In the genomic region with DNA sequence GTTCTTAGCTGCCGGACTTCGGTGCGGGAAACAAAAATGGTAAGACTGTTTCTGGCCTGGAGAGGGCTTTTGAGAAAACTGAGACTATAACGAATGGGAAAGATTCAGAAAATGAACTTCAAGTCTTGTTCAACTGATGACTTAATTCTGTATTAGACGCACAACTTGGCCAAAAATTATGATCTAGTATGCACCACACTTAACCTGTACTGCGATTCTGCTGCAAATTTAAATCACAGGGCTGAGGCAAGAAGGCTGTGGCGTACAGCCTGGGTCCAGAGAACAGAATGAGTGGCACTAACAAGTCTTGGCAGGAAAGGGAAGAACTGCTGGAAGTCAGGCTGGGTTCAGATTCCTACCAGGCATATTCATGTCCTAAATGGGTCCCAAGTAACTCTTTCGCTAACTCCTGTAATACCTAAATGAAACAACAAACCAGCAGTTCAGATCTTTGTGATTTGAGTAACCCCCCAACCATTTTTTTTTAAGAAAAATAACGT, we compare ENCODE assay signal across 10 cellular contexts. TPM values are rescaled to one million over a fixed set of nuclear protein-coding genes. Genes with fewer than 3 reads are reported as not detected.
DNase-seq lines count a peak whose midpoint lies in the region; ATAC-seq and TF ChIP-seq lines count a peak whose summit lies in the region.
"Had no signal": no experiment of that assay in that cellular context is flagged by ENCODE, and none has a peak within 500 bp of the region (broad histone marks: within the 10 kb centered on the region; RNA-seq: fewer than 3 reads in every experiment).

No MANE protein-coding gene starts in this region.

- H3K27ac Mint-ChIP-seq in activated T-cell treated with anti-CD3 and anti-CD28 coated beads, Interleukin-2, amount 50 U/mL, for 72 hours: no peak overlapping the region
- no peak overlapping the region for H3K27ac Mint-ChIP-seq in central memory CD8-positive, alpha-beta T cell (ENCODE audit: low read depth)

- peaks cover 10 to 13% of the 10 kb centered on the region in 2 donors for H3K9me3 Mint-ChIP-seq in activated T-cell treated with anti-CD3 and anti-CD28 coated beads, Interleukin-2, amount 50 U/mL, for 72 hours
- H3K9me3 Mint-ChIP-seq in central memory CD8-positive, alpha-beta T cell: peaks cover 20% of the 10 kb centered on the region

- H3K4me3 Mint-ChIP-seq in activated T-cell treated with anti-CD3 and anti-CD28 coated beads, Interleukin-2, amount 50 U/mL, for 72 hours: peak overlapping the region; percentile 77 to 79
- peak overlapping the region; percentile 67 for H3K4me3 Mint-ChIP-seq in central memory CD8-positive, alpha-beta T cell

- H4K91ac ChIP-seq in mesenchymal stem cell (ENCODE audit: low read length): no peak overlapping the region

- no peak overlapping the region for H2BK15ac ChIP-seq in mesenchymal stem cell (ENCODE audit: low read depth, poor library complexity, severe bottlenecking)

- peaks cover 5% of the 10 kb centered on the region for H3K4me1 Mint-ChIP-seq in activated T-cell treated with anti-CD3 and anti-CD28 coated beads, Interleukin-2, amount 50 U/mL, for 72 hours (ENCODE audit: low read depth)
- H3K4me1 Mint-ChIP-seq in central memory CD8-positive, alpha-beta T cell: no peaks in the 10 kb centered on the region

- no peak overlapping the region for H2BK120ac ChIP-seq in mesenchymal stem cell (ENCODE audit: low read depth, low read length)

- ATAC-seq in activated T-cell treated with anti-CD3 and anti-CD28 coated beads, Interleukin-2, amount 50 U/mL, for 72 hours (replicated peaks in 1 of 2): no peak
- ATAC-seq in central memory CD8-positive, alpha-beta T cell (replicated peaks; ENCODE audit: extremely low read depth, poor library complexity, severe bottlenecking): no peak
- peak; percentile 42 for ATAC-seq in thoracic aorta (ENCODE audit: insufficient number of reproducible peaks, low FRiP score, low read depth)
- no peak for ATAC-seq in HG02852 (IDR thresholded peaks at IDR 0.05; ENCODE audit: unreplicated experiment)

- H2BK12ac ChIP-seq in mesenchymal stem cell (ENCODE audit: low read length in 2 of 2): no peak overlapping the region

- peaks cover 57% of the 10 kb centered on the region for H3K27me3 Mint-ChIP-seq in activated T-cell treated with anti-CD3 and anti-CD28 coated beads, Interleukin-2, amount 50 U/mL, for 72 hours (ENCODE audit: low read depth)
- H3K27me3 Mint-ChIP-seq in central memory CD8-positive, alpha-beta T cell: peaks cover 55% of the 10 kb centered on the region

- no peak overlapping the region for H3K23ac ChIP-seq in mesenchymal stem cell (ENCODE audit: low read length in 2 of 2)

- peak overlapping the region; percentile 1 for H3K9ac ChIP-seq in mesenchymal stem cell (ENCODE audit: low read length)

- peaks cover 12% of the 10 kb centered on the region for H3K9me3 ChIP-seq in mesenchymal stem cell (ENCODE audit: control insufficient read depth, low read length)
- H3K9me3 ChIP-seq in thoracic aorta: peaks cover 7% of the 10 kb centered on the region

- no peak overlapping the region for H2BK5ac ChIP-seq in mesenchymal stem cell (ENCODE audit: low read depth, low read length, poor library complexity, severe bottlenecking)

- no peak overlapping the region for H2AFZ ChIP-seq in mesenchymal stem cell (ENCODE audit: low read depth, low read length)

- no peak overlapping the region for H4K8ac ChIP-seq in mesenchymal stem cell (ENCODE audit: low read length)

- no peak for TF ChIP-seq CTCF in thoracic aorta (IDR thresholded peaks at IDR 0.05)

- no peak overlapping the region for H3K27ac ChIP-seq in mesenchymal stem cell (ENCODE audit: low read length, poor library complexity, severe bottlenecking)
- peak overlapping the region; percentile 55 to 74 for H3K27ac ChIP-seq in thoracic aorta

- peak overlapping the region; percentile 97 for H3K4me2 ChIP-seq in mesenchymal stem cell (ENCODE audit: low read length, poor library complexity, severe bottlenecking)

- no peaks in the 10 kb centered on the region for H3K79me1 ChIP-seq in mesenchymal stem cell (replicated peaks; ENCODE audit: low read length, poor library complexity, severe bottlenecking)

- no peak for DNase-seq in activated T-cell treated with anti-CD3 and anti-CD28 coated beads, Interleukin-2, amount 50 U/mL, for 72 hours
- DNase-seq in activated T-cell treated with anti-CD3 and anti-CD28 coated beads for 4 hours (no peak), mesenchymal stem cell (no peak), thoracic aorta (ENCODE audit: low spot score) (no peak), COLO668 (lab: John Stamatoyannopoulos, UW; ENCODE audit: unreplicated experiment) (no peak), NCI-H345 (lab: John Stamatoyannopoulos, UW) (no peak)
- no peak for DNase-seq in central memory CD8-positive, alpha-beta T cell (ENCODE audit: low spot score in 2 of 2)
- DNase-seq: stimulated activated naive CD4-positive, alpha-beta T cell treated with Interleukin-2 at 50 U/mL for 16 hours had no signal

- no peak overlapping the region for H2AK5ac ChIP-seq in mesenchymal stem cell (ENCODE audit: low read length, severe bottlenecking)

- H3K18ac ChIP-seq in mesenchymal stem cell (ENCODE audit: low read depth in 1 of 2, low read length in 2 of 2): no peak overlapping the region

- H3K4me3 ChIP-seq in mesenchymal stem cell (ENCODE audit: insufficient read depth in 1 of 2, low read depth in 1 of 2, low read length in 2 of 2) (no peak overlapping the region), thoracic aorta (peak overlapping the region; percentile 80)

- peaks cover 12 to 21% of the 10 kb centered on the region in 2 donors for H3K36me3 Mint-ChIP-seq in activated T-cell treated with anti-CD3 and anti-CD28 coated beads, Interleukin-2, amount 50 U/mL, for 72 hours (ENCODE audit: insufficient read depth in 2 of 2)
- H3K36me3 Mint-ChIP-seq in central memory CD8-positive, alpha-beta T cell (ENCODE audit: insufficient read depth): no peaks in the 10 kb centered on the region

- H3K14ac ChIP-seq in mesenchymal stem cell (ENCODE audit: low read length in 2 of 2): no peak overlapping the region

- 50% methylated on average over 9 of the region's 9 CpGs for WGBS in mesenchymal stem cell

- H3K4ac ChIP-seq in mesenchymal stem cell (ENCODE audit: low read depth in 1 of 2, low read length in 2 of 2): no peak overlapping the region

- peaks cover 0 to 11% of the 10 kb centered on the region in 2 experiments for H3K36me3 ChIP-seq in mesenchymal stem cell (ENCODE audit: control insufficient read depth in 1 of 2, insufficient read depth in 2 of 2, low read depth in 1 of 2, low read length in 2 of 2)
- H3K36me3 ChIP-seq in thoracic aorta: no peaks in the 10 kb centered on the region

- peaks cover 39 to 42% of the 10 kb centered on the region in 2 experiments for H3K27me3 ChIP-seq in mesenchymal stem cell (ENCODE audit: control insufficient read depth in 1 of 2, insufficient read depth in 1 of 2, low read length in 2 of 2)
- H3K27me3 ChIP-seq in thoracic aorta (replicated peaks; ENCODE audit: insufficient read depth): no peaks in the 10 kb centered on the region

- H3K4me1 ChIP-seq in mesenchymal stem cell (ENCODE audit: control insufficient read depth, insufficient read depth, low read depth, low read length): peaks cover 15% of the 10 kb centered on the region
- peaks cover 0 to 24% of the 10 kb centered on the region in 2 donors for H3K4me1 ChIP-seq in thoracic aorta (ENCODE audit: control insufficient read depth in 1 of 2, low read depth in 2 of 2)

RNA-seq across cellular contexts. Expression of a gene that starts 0.8 kb away (rescaled TPM):
- under 1 TPM; 0.44 to 0.86 TPM for total RNA-seq in activated T-cell treated with anti-CD3 and anti-CD28 coated beads, Interleukin-2, amount 50 U/mL, for 72 hours
- polyA plus RNA-seq in mesenchymal stem cell (2013, experiment 1 of 2): 0.41 TPM
- polyA plus RNA-seq in mesenchymal stem cell (2013, experiment 2 of 2): 0.52 TPM
- 1 to 10 TPM; 1.5 to 2.5 TPM for total RNA-seq in thoracic aorta
- total RNA-seq: NCI-H460 had no signal

RNA-seq across cellular contexts. Expression of a gene that starts 35.9 kb away (rescaled TPM):
- total RNA-seq in activated T-cell treated with anti-CD3 and anti-CD28 coated beads, Interleukin-2, amount 50 U/mL, for 72 hours: 10 to 100 TPM; 34.0 to 35.2 TPM
- polyA plus RNA-seq in mesenchymal stem cell (2013, experiment 1 of 2): 6.2 TPM
- polyA plus RNA-seq in mesenchymal stem cell (2013, experiment 2 of 2): 6.5 TPM
- total RNA-seq in thoracic aorta: 10 to 100 TPM; 22.1 to 67.2 TPM
